In genomic region chr11:70568504-70569172, GRCh38 we compare ENCODE assay signal across 8 cellular contexts.
DNase-seq lines count a peak whose midpoint lies in the region; ATAC-seq, FAIRE-seq and TF ChIP-seq lines count a peak whose summit lies in the region.

No MANE protein-coding gene starts in this region.

- ATAC-seq in activated CD8-positive, alpha-beta T cell treated with anti-CD3 and anti-CD28 coated beads, Interleukin-2, amount 10 ng/mL, durations not matched to agents 7 days and 5 days, result no peak
- no peak for ATAC-seq in GM19455 (IDR thresholded peaks at IDR 0.05; ENCODE audit: unreplicated experiment)
- no peak for ATAC-seq in GM19397 (IDR thresholded peaks at IDR 0.05; ENCODE audit: unreplicated experiment)

- peak; percentile 13 for DNase-seq in HFFc6
- DNase-seq in bronchial epithelial cell (ENCODE audit: low read depth), result peak; percentile 13
- DNase-seq in keratinocyte (ENCODE audit: low read depth, low spot score), result no peak
- no peak for DNase-seq in activated CD8-positive, alpha-beta T cell treated with anti-CD3 and anti-CD28 coated beads, Interleukin-2, amount 10 ng/mL, durations not matched to agents 7 days and 5 days
- no peak for DNase-seq in glomerular visceral epithelial cell (ENCODE audit: extremely low spot score)

- H3K4me1 Mint-ChIP-seq in HFFc6 (ENCODE audit: low read depth), result no peaks in the 10 kb centered on the region
- H3K4me1 Mint-ChIP-seq in activated CD8-positive, alpha-beta T cell treated with anti-CD3 and anti-CD28 coated beads, Interleukin-2, amount 10 ng/mL, durations not matched to agents 7 days and 5 days (ENCODE audit: low read depth), result no peaks in the 10 kb centered on the region

- H3K79me2 ChIP-seq in keratinocyte (ENCODE audit: control insufficient read depth, insufficient read depth, low read length), result no peaks in the 10 kb centered on the region

- H3K27ac ChIP-seq in keratinocyte (ENCODE audit: control insufficient read depth, insufficient read depth, low read length) (no peak overlapping the region), subcutaneous abdominal adipose tissue (ENCODE audit: low read depth, low read length) (peak overlapping the region; percentile 46)

- H3K36me3 ChIP-seq in bronchial epithelial cell (ENCODE audit: control insufficient read depth, insufficient read depth, low read length), result no peaks in the 10 kb centered on the region
- H3K36me3 ChIP-seq in keratinocyte (ENCODE audit: control insufficient read depth in 2 of 2, extremely low read depth in 1 of 2, insufficient read depth in 2 of 2, low read length in 2 of 2), result no peaks in the 10 kb centered on the region
- no peaks in the 10 kb centered on the region for H3K36me3 ChIP-seq in subcutaneous abdominal adipose tissue (ENCODE audit: control insufficient read depth in 5 of 5, insufficient read depth in 5 of 5, low read length in 5 of 5)

- no peaks in the 10 kb centered on the region for H3K9me1 ChIP-seq in keratinocyte (ENCODE audit: control insufficient read depth, extremely low read depth, insufficient read depth, low read length)

- H3K9ac ChIP-seq in keratinocyte (ENCODE audit: control insufficient read depth, extremely low read depth, insufficient read depth, low read length) (no peak overlapping the region), subcutaneous abdominal adipose tissue (ENCODE audit: low read length in 5 of 5) (peak overlapping the region in 3 of 5 donors; percentile 2 to 47 (median 30))

- H3K9me3 Mint-ChIP-seq in HFFc6, result peaks cover 30% of the 10 kb centered on the region
- H3K9me3 Mint-ChIP-seq in activated CD8-positive, alpha-beta T cell treated with anti-CD3 and anti-CD28 coated beads, Interleukin-2, amount 10 ng/mL, durations not matched to agents 7 days and 5 days (ENCODE audit: insufficient read depth), result no peaks in the 10 kb centered on the region

- H3K27me3 ChIP-seq in bronchial epithelial cell (ENCODE audit: control insufficient read depth, insufficient read depth, low read length) (no peaks in the 10 kb centered on the region), keratinocyte (ENCODE audit: control insufficient read depth, extremely low read depth, insufficient read depth, low read length) (no peaks in the 10 kb centered on the region), subcutaneous abdominal adipose tissue (ENCODE audit: control insufficient read depth in 5 of 5, insufficient read depth in 4 of 5, low read length in 5 of 5) (peaks cover 0 to under 1% (median 0%) of the 10 kb centered on the region in 5 donors)

- H3K27me3 Mint-ChIP-seq in HFFc6 (ENCODE audit: insufficient read depth), result no peaks in the 10 kb centered on the region; the same call in 1 of the 2 replicates
- H3K27me3 Mint-ChIP-seq in activated CD8-positive, alpha-beta T cell treated with anti-CD3 and anti-CD28 coated beads, Interleukin-2, amount 10 ng/mL, durations not matched to agents 7 days and 5 days (ENCODE audit: low read depth), result peaks cover 6% of the 10 kb centered on the region

- H3K36me3 Mint-ChIP-seq in HFFc6 (ENCODE audit: low read depth), result peaks cover 5% of the 10 kb centered on the region
- H3K36me3 Mint-ChIP-seq in activated CD8-positive, alpha-beta T cell treated with anti-CD3 and anti-CD28 coated beads, Interleukin-2, amount 10 ng/mL, durations not matched to agents 7 days and 5 days (ENCODE audit: low read depth), result no peaks in the 10 kb centered on the region

- H3K4me1 ChIP-seq in keratinocyte (ENCODE audit: control insufficient read depth, extremely low read depth, insufficient read depth, low read length), result peaks cover 6% of the 10 kb centered on the region
- peaks cover 5 to 20% (median 16%) of the 10 kb centered on the region in 5 donors for H3K4me1 ChIP-seq in subcutaneous abdominal adipose tissue (ENCODE audit: control insufficient read depth in 5 of 5, insufficient read depth in 5 of 5, low read length in 5 of 5)

- H3K4me3 ChIP-seq in bronchial epithelial cell (ENCODE audit: low read depth, low read length) (no peak overlapping the region), keratinocyte (ENCODE audit: control insufficient read depth in 2 of 3, extremely low read depth in 1 of 3, insufficient read depth in 2 of 3, low read depth in 1 of 3, low read length in 3 of 3) (peak overlapping the region; percentile 6 to 65 (median 48)), subcutaneous abdominal adipose tissue (ENCODE audit: low read depth in 1 of 5, low read length in 5 of 5) (peak overlapping the region; percentile 45 to 76 (median 64))

- peak overlapping the region; percentile 79 for H3K4me2 ChIP-seq in keratinocyte (ENCODE audit: control insufficient read depth, extremely low read depth, insufficient read depth, low read depth, low read length)

- POLR2A ChIA-PET in activated CD8-positive, alpha-beta T cell treated with anti-CD3 and anti-CD28 coated beads, Interleukin-2, amount 10 ng/mL, durations not matched to agents 7 days and 5 days (lab: Charles Lee), result no interaction called here

- FAIRE-seq in bronchial epithelial cell (lab: Jason Lieb, UNC) (no peak), keratinocyte (lab: Jason Lieb, UNC) (no peak)

- dilution Hi-C loops in keratinocyte (cut with MboI; ENCODE audit: extremely low pct_ligation_motif_present, low sequenced_read_pairs), result no loop called here

- CTCF ChIA-PET in activated CD8-positive, alpha-beta T cell treated with anti-CD3 and anti-CD28 coated beads, Interleukin-2, amount 10 ng/mL, durations not matched to agents 7 days and 5 days (lab: Charles Lee), result no interaction called here

- H3K9me3 ChIP-seq in keratinocyte (ENCODE audit: control insufficient read depth, low read depth, low read length), result no peaks in the 10 kb centered on the region
- no peaks in the 10 kb centered on the region for H3K9me3 ChIP-seq in subcutaneous abdominal adipose tissue (ENCODE audit: control insufficient read depth in 5 of 5, low read length in 5 of 5)

- no peak overlapping the region for H3K27ac Mint-ChIP-seq in HFFc6
- no peak overlapping the region for H3K27ac Mint-ChIP-seq in activated CD8-positive, alpha-beta T cell treated with anti-CD3 and anti-CD28 coated beads, Interleukin-2, amount 10 ng/mL, durations not matched to agents 7 days and 5 days

- H4K20me1 ChIP-seq in keratinocyte (ENCODE audit: control insufficient read depth, extremely low read depth, insufficient read depth, low read length), result no peaks in the 10 kb centered on the region

- TF ChIP-seq CTCF in HFFc6 (IDR thresholded peaks at IDR 0.05) (no peak; the same call in 1 of the 2 replicates), bronchial epithelial cell (IDR thresholded peaks at IDR 0.05; ENCODE audit: insufficient read depth, low read length, severe bottlenecking) (peak; percentile 15), keratinocyte (optimal IDR thresholded peaks at IDR 0.05 in 1 of 3, IDR thresholded peaks at IDR 0.05 in 1 of 3, conservative IDR thresholded peaks at IDR 0.05 in 1 of 3; ENCODE audit: extremely low read depth in 1 of 3, insufficient read depth in 2 of 3, low read length in 3 of 3) (peak in 1 of 3 experiments; percentile 23)

- H3K4me3 Mint-ChIP-seq in HFFc6, result peak overlapping the region; percentile 74
- no peak overlapping the region for H3K4me3 Mint-ChIP-seq in activated CD8-positive, alpha-beta T cell treated with anti-CD3 and anti-CD28 coated beads, Interleukin-2, amount 10 ng/mL, durations not matched to agents 7 days and 5 days

- H2AFZ ChIP-seq in keratinocyte (ENCODE audit: control insufficient read depth, low read length), result peak overlapping the region; percentile 80

Comparison
In these comparisons a context has a peak if more than half of its experiments do, and no peak if none do; other contexts are left out.
1. DNase-seq: peak in HFFc6 (single experiment) and bronchial epithelial cell (single experiment); none in keratinocyte (single experiment), activated CD8-positive, alpha-beta T cell treated with anti-CD3 and anti-CD28 coated beads, Interleukin-2, amount 10 ng/mL, durations not matched to agents 7 days and 5 days (single experiment) and glomerular visceral epithelial cell (single experiment).